16 cellular contexts compared by ENCODE assay signal in the genomic region with DNA sequence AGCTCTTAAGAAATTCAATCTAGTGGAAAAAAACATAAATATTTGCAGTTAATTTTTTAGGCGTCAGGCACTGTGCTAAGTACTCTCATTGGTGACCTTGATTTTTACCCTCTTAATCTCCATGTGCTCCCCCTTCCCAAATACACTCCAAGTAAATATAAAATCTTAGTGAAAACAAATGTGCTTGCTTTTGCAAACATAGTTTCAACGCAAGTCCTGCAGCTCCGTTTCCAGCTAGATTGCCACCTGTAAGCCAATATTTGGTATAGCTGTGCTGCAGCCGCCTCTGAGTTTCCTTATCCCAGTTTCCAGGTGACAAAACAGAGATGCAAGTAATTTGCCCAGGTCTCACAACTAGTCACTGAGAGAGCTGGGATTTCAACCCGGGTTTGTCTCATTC. TPM values are rescaled to one million over a fixed set of nuclear protein-coding genes. Genes with fewer than 3 reads are reported as not detected.
A peak's percentile ranks its signal among the peaks of the same experiment; 100 is the strongest.
DNase-seq lines count a peak whose midpoint lies in the region; ATAC-seq and TF ChIP-seq lines count a peak whose summit lies in the region.
"Had no signal": no experiment of that assay in that cellular context is flagged by ENCODE, and none has a peak within 500 bp of the region (broad histone marks: within the 10 kb centered on the region; RNA-seq: fewer than 3 reads in every experiment).

No MANE protein-coding gene starts in this region.

- BruUV-seq in Caco-2 (replicated peaks; lab: Mats Ljungman, UMichigan): TSS peak; percentile 32

- POLR2A ChIA-PET in CD4-positive, alpha-beta T cell (lab: Charles Lee): no interaction called here
- POLR2A ChIA-PET in Caco-2 (lab: Charles Lee): no interaction called here

- H3K9me3 ChIP-seq in CD4-positive, alpha-beta T cell (ENCODE audit: control insufficient read depth, low read length): no peaks in the 10 kb centered on the region
- no peaks in the 10 kb centered on the region for H3K9me3 ChIP-seq in Caco-2
- H3K9me3 ChIP-seq: esophagus squamous epithelium, heart left ventricle had no signal

- H3K36me3 Mint-ChIP-seq in CD4-positive, alpha-beta T cell (ENCODE audit: low read depth): peaks cover 15% of the 10 kb centered on the region
- H3K36me3 Mint-ChIP-seq in Caco-2 (ENCODE audit: insufficient read depth, unreplicated experiment) (peaks cover 18% of the 10 kb centered on the region), mesothelial cell of epicardium (peaks cover 3% of the 10 kb centered on the region)
- H3K36me3 Mint-ChIP-seq in activated naive CD8-positive, alpha-beta T cell: peaks cover 5% of the 10 kb centered on the region

- no peak overlapping the region for H3K4me3 ChIP-seq in Caco-2 (ENCODE audit: low read depth, low read length)
- no peak overlapping the region for H3K4me3 ChIP-seq in coronary artery
- H3K4me3 ChIP-seq: esophagus squamous epithelium, heart left ventricle had no signal

- no peaks in the 10 kb centered on the region for H3K27me3 Mint-ChIP-seq in CD4-positive, alpha-beta T cell
- H3K27me3 Mint-ChIP-seq in Caco-2 (ENCODE audit: insufficient read depth, unreplicated experiment) (no peaks in the 10 kb centered on the region), mesothelial cell of epicardium (ENCODE audit: low read depth) (peaks cover 2% of the 10 kb centered on the region)
- no peaks in the 10 kb centered on the region for H3K27me3 Mint-ChIP-seq in activated naive CD8-positive, alpha-beta T cell

- intact Hi-C loops in CD4-positive, alpha-beta T cell (cut with DNase I, micrococcal nuclease): loop anchor here (5.0 kb wide), 4 partner anchors 37 to 782 kb away; partner anchors contain the start of genes C5orf22 (in 1 of the 2), DROSHA (in 1 of the 2), SUB1 (in 1 of the 2) and ZFR (in 1 of the 2)
- intact Hi-C loops in Caco-2 (cut with micrococcal nuclease; ENCODE audit: unreplicated experiment): no loop called here

- CTCF ChIA-PET in CD4-positive, alpha-beta T cell (lab: Charles Lee): no interaction called here
- CTCF ChIA-PET in Caco-2 (lab: Charles Lee): no interaction called here

- H3K4me3 Mint-ChIP-seq in CD4-positive, alpha-beta T cell: peak overlapping the region; percentile 84
- peak overlapping the region; percentile 78 for H3K4me3 Mint-ChIP-seq in Caco-2 (ENCODE audit: unreplicated experiment)
- H3K4me3 Mint-ChIP-seq in activated naive CD8-positive, alpha-beta T cell: peak overlapping the region; percentile 62
- peak overlapping the region; percentile 37 for H3K4me3 Mint-ChIP-seq in mesothelial cell of epicardium

- H3K9me3 Mint-ChIP-seq in CD4-positive, alpha-beta T cell: no peaks in the 10 kb centered on the region
- no peaks in the 10 kb centered on the region for H3K9me3 Mint-ChIP-seq in Caco-2 (ENCODE audit: unreplicated experiment)
- no peaks in the 10 kb centered on the region for H3K9me3 Mint-ChIP-seq in activated naive CD8-positive, alpha-beta T cell (ENCODE audit: low read depth)
- no peaks in the 10 kb centered on the region for H3K9me3 Mint-ChIP-seq in mesothelial cell of epicardium

- ATAC-seq in CD4-positive, alpha-beta T cell (ENCODE audit: poor library complexity): no peak
- no peak for ATAC-seq in HG03442 (IDR thresholded peaks at IDR 0.05; ENCODE audit: unreplicated experiment)
- ATAC-seq in HG02852 (IDR thresholded peaks at IDR 0.05; ENCODE audit: unreplicated experiment): no peak
- ATAC-seq: heart left ventricle had no signal

- no peaks in the 10 kb centered on the region for H3K36me3 ChIP-seq in Caco-2 (ENCODE audit: control insufficient read depth, insufficient read depth, low read length)
- H3K36me3 ChIP-seq: esophagus squamous epithelium, heart left ventricle had no signal

- no peaks in the 10 kb centered on the region for H3K27me3 ChIP-seq in CD4-positive, alpha-beta T cell (ENCODE audit: control insufficient read depth, insufficient read depth, low read length)
- no peaks in the 10 kb centered on the region for H3K27me3 ChIP-seq in Caco-2 (replicated peaks; ENCODE audit: control insufficient read depth, insufficient read depth, low read length)
- H3K27me3 ChIP-seq: BLaER1 treated with 17β-estradiol and CSF1 and Interleukin-3, amounts not matched to agents 10 nM and 100 nM; esophagus squamous epithelium; heart left ventricle had no signal

- no peak for TF ChIP-seq CTCF in CD4-positive, alpha-beta T cell (IDR thresholded peaks at IDR 0.05)
- TF ChIP-seq CTCF in Caco-2 (IDR thresholded peaks at IDR 0.05; ENCODE audit: insufficient read depth in 1 of 2, low read depth in 1 of 2, low read length in 1 of 2, severe bottlenecking in 1 of 2, unreplicated experiment in 1 of 2) (no peak), mesothelial cell of epicardium (IDR thresholded peaks at IDR 0.05; ENCODE audit: unreplicated experiment) (no peak), coronary artery (IDR thresholded peaks at IDR 0.05) (no peak)

- H3K4me1 Mint-ChIP-seq in CD4-positive, alpha-beta T cell (ENCODE audit: low read depth): peaks cover 27% of the 10 kb centered on the region
- peaks cover 8% of the 10 kb centered on the region for H3K4me1 Mint-ChIP-seq in Caco-2 (ENCODE audit: low read depth, unreplicated experiment)
- peaks cover 24% of the 10 kb centered on the region for H3K4me1 Mint-ChIP-seq in activated naive CD8-positive, alpha-beta T cell (ENCODE audit: low read depth)
- peaks cover 13% of the 10 kb centered on the region for H3K4me1 Mint-ChIP-seq in mesothelial cell of epicardium

- peaks cover 8% of the 10 kb centered on the region; the same call in 1 of the 2 replicates for H3K4me1 ChIP-seq in Caco-2

- DNase-seq in CD4-positive, alpha-beta T cell: no peak
- DNase-seq in Caco-2 (no peak), mesothelial cell of epicardium (ENCODE audit: low spot score in 2 of 2, unreplicated experiment in 2 of 2) (no peak), coronary artery (ENCODE audit: low spot score) (no peak)
- DNase-seq: amniotic stem cell; cortex of kidney; EL; esophagus squamous epithelium; heart left ventricle; IMR-90; NK-92 treated with Interleukin-12 subunit alpha and Interleukin-12 subunit beta, amount 100 ng/mL, for 24 hours; stimulated activated CD4-positive, alpha-beta T cell treated with anti-CD3 and anti-CD28 coated beads, Interleukin-12 subunit alpha, Interleukin-12 subunit beta, amount 100 ng/mL, for 4 hours had no signal

- peak overlapping the region; percentile 79 for H3K27ac Mint-ChIP-seq in CD4-positive, alpha-beta T cell
- H3K27ac Mint-ChIP-seq in Caco-2 (ENCODE audit: unreplicated experiment) (peak overlapping the region; percentile 66), mesothelial cell of epicardium (peak overlapping the region; percentile 39)
- no peak overlapping the region for H3K27ac Mint-ChIP-seq in activated naive CD8-positive, alpha-beta T cell

- no peak overlapping the region for H3K27ac ChIP-seq in CD4-positive, alpha-beta T cell (ENCODE audit: low read depth, low read length)
- no peak overlapping the region for H3K27ac ChIP-seq in coronary artery
- H3K27ac ChIP-seq: BLaER1 treated with 17β-estradiol and CSF1 and Interleukin-3, amounts not matched to agents 10 nM and 100 nM; esophagus squamous epithelium; heart left ventricle had no signal

RNA-seq across cellular contexts. Expression of gene MTMR12, which starts 1.9 kb away (rescaled TPM):
- total RNA-seq in CD4-positive, alpha-beta T cell: 10 to 100 TPM; 15.9 to 18.3 TPM
- total RNA-seq in Caco-2 (2022) (35.1 and 35.7 TPM in 2 replicates), mesothelial cell of epicardium (22.9 to 23.8 TPM (median 23.6 TPM) in 3 replicates)
